ENCODE assay signal across 7 cellular contexts in genomic region chr4:132085105-132085504, GRCh38.
"Had no signal": no experiment of that assay in that cellular context is flagged by ENCODE, and none has a peak within 500 bp of the region (broad histone marks: within the 10 kb centered on the region; RNA-seq: fewer than 3 reads in every experiment).

No MANE protein-coding gene starts in this region.

- DNase-seq: H9, HCEC 1CT, KBM-7 had no signal

- H3K27ac ChIP-seq: HL-60 had no signal

- H3K27me3 Mint-ChIP-seq: IgD-negative memory B cell had no signal

- ATAC-seq: GM23338, HepG2 had no signal

- H3K4me3 ChIP-seq: GM23338 had no signal

- H3K27ac Mint-ChIP-seq: GM23338, H9, IgD-negative memory B cell had no signal

- H3K4me3 Mint-ChIP-seq: GM23338, H9, IgD-negative memory B cell had no signal

- H2AFZ ChIP-seq: GM23338 had no signal

- H3K9me3 Mint-ChIP-seq: GM23338 had no signal

- H3K4me2 ChIP-seq: GM23338 had no signal

- H3K4me1 Mint-ChIP-seq: GM23338, IgD-negative memory B cell had no signal
